Comparison of ENCODE assay signal across 14 cellular contexts in the genomic region with DNA sequence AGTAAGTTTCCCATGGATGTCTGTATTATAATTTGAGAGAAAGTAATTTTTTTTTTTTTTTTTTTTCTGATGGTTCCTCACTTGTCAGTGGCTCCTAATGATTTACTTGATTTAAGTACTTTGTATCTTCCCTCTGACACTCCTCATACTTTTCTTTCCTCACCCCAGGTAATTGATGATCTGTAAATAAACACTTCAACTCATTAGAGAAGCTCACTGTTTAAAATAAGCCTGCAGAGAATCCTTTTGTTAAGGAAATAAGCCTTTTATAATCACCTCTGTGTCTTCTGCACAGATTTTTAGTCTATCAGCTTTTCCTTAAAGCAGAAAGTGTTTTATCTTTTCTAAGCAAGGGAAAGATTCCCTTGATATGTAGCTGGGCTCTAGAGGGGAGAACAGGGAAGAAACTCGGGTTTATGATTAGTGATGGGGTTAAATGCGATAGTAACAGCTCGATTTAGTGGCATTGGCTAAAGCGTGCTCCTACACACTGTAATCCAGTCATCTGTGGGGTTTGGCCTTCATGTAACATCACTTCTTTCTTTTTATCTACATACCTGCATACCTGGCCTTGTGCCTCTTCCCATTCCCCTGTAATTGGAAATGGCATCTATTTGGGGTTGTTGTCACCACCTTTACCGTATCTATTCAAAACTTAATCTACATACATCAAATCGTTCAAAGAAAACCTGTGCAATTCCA.
"Had no signal": no experiment of that assay in that cellular context is flagged by ENCODE, and none has a peak within 500 bp of the region (broad histone marks: within the 10 kb centered on the region; RNA-seq: fewer than 3 reads in every experiment).

No MANE protein-coding gene starts in this region.

- H3K4me1 ChIP-seq: prostate gland, thyroid gland had no signal

- ATAC-seq: natural killer cell treated with Interleukin-12 subunit alpha and Interleukin-12 subunit beta and Interleukin-15 and Interleukin-18, amount 100 ng/mL, for 72 hours; stimulated activated naive B cell treated with anti-CD40 and anti-IgM and Interleukin-4, amounts not matched to agents 10 μg/mL and 1 μg/mL and 100 μg/mL, for 72 hours had no signal

- H3K79me2 ChIP-seq: hepatocyte had no signal

- H3K4me3 ChIP-seq: hepatocyte, prostate gland, skin epidermis, thyroid gland had no signal

- H3K27ac ChIP-seq: hepatocyte, prostate gland, skin epidermis, thyroid gland had no signal

- H3K9me3 ChIP-seq: prostate gland, thyroid gland had no signal

- H3K4me1 Mint-ChIP-seq: activated naive CD4-positive, alpha-beta T cell treated with anti-CD3 and anti-CD28 coated beads, Interleukin-2, amount 10 ng/mL, durations not matched to agents 7 days and 5 days; stimulated activated naive B cell treated with anti-CD40 and anti-IgM and Interleukin-4, amounts not matched to agents 10 μg/mL and 1 μg/mL and 100 μg/mL, for 72 hours had no signal

- H3K36me3 ChIP-seq: prostate gland, thyroid gland had no signal

- H3K27me3 ChIP-seq: hepatocyte, thyroid gland had no signal

- H3K9me3 Mint-ChIP-seq: activated naive CD4-positive, alpha-beta T cell treated with anti-CD3 and anti-CD28 coated beads, Interleukin-2, amount 10 ng/mL, durations not matched to agents 7 days and 5 days; stimulated activated naive B cell treated with anti-CD40 and anti-IgM and Interleukin-4, amounts not matched to agents 10 μg/mL and 1 μg/mL and 100 μg/mL, for 72 hours had no signal

- H3K36me3 Mint-ChIP-seq: activated naive CD4-positive, alpha-beta T cell treated with anti-CD3 and anti-CD28 coated beads, Interleukin-2, amount 10 ng/mL, durations not matched to agents 7 days and 5 days; natural killer cell treated with Interleukin-12 subunit alpha and Interleukin-12 subunit beta and Interleukin-15 and Interleukin-18, amount 100 ng/mL, for 72 hours; stimulated activated naive B cell treated with anti-CD40 and anti-IgM and Interleukin-4, amounts not matched to agents 10 μg/mL and 1 μg/mL and 100 μg/mL, for 72 hours had no signal

- H3K4me2 ChIP-seq: hepatocyte had no signal

- DNase-seq: activated CD4-positive, alpha-beta T cell treated with anti-CD3 and anti-CD28 coated beads for 1 hour; activated CD4-positive, alpha-beta T cell treated with anti-CD3 and anti-CD28 coated beads, Interleukin-2, amount 50 U/mL, for 48 hours; activated naive CD4-positive, alpha-beta T cell treated with anti-CD3 and anti-CD28 coated beads, Interleukin-2, amount 10 ng/mL, durations not matched to agents 7 days and 5 days; kidney; right cardiac atrium; stimulated activated CD4-positive, alpha-beta T cell treated with anti-CD3 and anti-CD28 coated beads, Interleukin-15, amount 100 ng/mL, for 24 hours; stimulated activated CD4-positive, alpha-beta T cell treated with anti-CD3 and anti-CD28 coated beads, Interleukin-4, amount 100 ng/mL, for 1 hour; stimulated activated naive B cell treated with anti-CD40 and anti-IgM and Interleukin-4, amounts not matched to agents 10 μg/mL and 1 μg/mL and 100 μg/mL, for 72 hours; T1000; thyroid gland had no signal

- H3K4me3 Mint-ChIP-seq: activated naive CD4-positive, alpha-beta T cell treated with anti-CD3 and anti-CD28 coated beads, Interleukin-2, amount 10 ng/mL, durations not matched to agents 7 days and 5 days; natural killer cell treated with Interleukin-12 subunit alpha and Interleukin-12 subunit beta and Interleukin-15 and Interleukin-18, amount 100 ng/mL, for 72 hours; stimulated activated naive B cell treated with anti-CD40 and anti-IgM and Interleukin-4, amounts not matched to agents 10 μg/mL and 1 μg/mL and 100 μg/mL, for 72 hours had no signal

- H3K27me3 Mint-ChIP-seq: activated naive CD4-positive, alpha-beta T cell treated with anti-CD3 and anti-CD28 coated beads, Interleukin-2, amount 10 ng/mL, durations not matched to agents 7 days and 5 days; natural killer cell treated with Interleukin-12 subunit alpha and Interleukin-12 subunit beta and Interleukin-15 and Interleukin-18, amount 100 ng/mL, for 72 hours; stimulated activated naive B cell treated with anti-CD40 and anti-IgM and Interleukin-4, amounts not matched to agents 10 μg/mL and 1 μg/mL and 100 μg/mL, for 72 hours had no signal

- H3K27ac Mint-ChIP-seq: activated naive CD4-positive, alpha-beta T cell treated with anti-CD3 and anti-CD28 coated beads, Interleukin-2, amount 10 ng/mL, durations not matched to agents 7 days and 5 days; natural killer cell treated with Interleukin-12 subunit alpha and Interleukin-12 subunit beta and Interleukin-15 and Interleukin-18, amount 100 ng/mL, for 72 hours; stimulated activated naive B cell treated with anti-CD40 and anti-IgM and Interleukin-4, amounts not matched to agents 10 μg/mL and 1 μg/mL and 100 μg/mL, for 72 hours had no signal
